In the genomic region with DNA sequence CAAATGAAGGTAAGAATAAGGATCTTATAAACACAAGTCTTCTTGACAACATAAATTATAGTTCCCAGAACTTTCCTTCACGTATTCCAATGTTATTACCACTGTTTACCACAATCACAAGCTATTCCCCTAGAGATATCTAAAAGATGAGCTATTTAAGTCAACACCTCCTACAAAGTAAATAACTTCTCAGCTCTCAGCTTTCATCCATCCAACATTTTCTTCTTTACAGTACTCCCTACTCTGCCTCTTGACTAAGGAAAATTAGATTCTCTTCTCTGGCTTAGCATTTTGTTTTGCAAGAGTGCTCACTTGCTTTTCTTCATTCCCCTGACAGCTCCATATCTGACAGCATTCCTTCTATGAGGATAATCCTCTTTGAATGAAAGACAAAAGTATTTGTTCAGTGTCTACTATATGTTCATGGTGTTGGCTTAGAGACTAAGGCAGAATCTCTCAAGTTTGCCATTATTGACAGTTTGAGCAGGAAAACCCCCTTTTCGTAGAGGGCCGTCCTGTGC, we compare ENCODE assay signal across 24 cellular contexts.
"Had no signal": no experiment of that assay in that cellular context is flagged by ENCODE, and none has a peak within 500 bp of the region (broad histone marks: within the 10 kb centered on the region; RNA-seq: fewer than 3 reads in every experiment).

No MANE protein-coding gene starts in this region.

- H3K4me1 Mint-ChIP-seq: central memory CD8-positive, alpha-beta T cell; stimulated activated naive CD8-positive, alpha-beta T cell treated with anti-CD3 and anti-CD28 coated beads, Interleukin-15, amount 100 ng/mL, for 72 hours had no signal

- H3K4me3 Mint-ChIP-seq: activated CD8-positive, alpha-beta T cell treated with anti-CD3 and anti-CD28 coated beads, Interleukin-2, amount 10 ng/mL, durations not matched to agents 7 days and 5 days; activated naive CD4-positive, alpha-beta T cell treated with anti-CD3 and anti-CD28 coated beads for 36 hours; activated T-cell treated with anti-CD3 and anti-CD28 coated beads, Interleukin-2, amount 50 U/mL, for 24 hours; central memory CD8-positive, alpha-beta T cell; nephron progenitor cell; stimulated activated naive CD8-positive, alpha-beta T cell treated with anti-CD3 and anti-CD28 coated beads, Interleukin-15, amount 100 ng/mL, for 72 hours; WTC11 had no signal

- H3K36me3 Mint-ChIP-seq: WTC11 had no signal

- H3K27me3 ChIP-seq: colonic mucosa, suprapubic skin, transverse colon, vagina had no signal

- H3K4me3 ChIP-seq: colonic mucosa, suprapubic skin, transverse colon, vagina had no signal

- H3K27ac Mint-ChIP-seq: activated CD8-positive, alpha-beta T cell treated with anti-CD3 and anti-CD28 coated beads, Interleukin-2, amount 10 ng/mL, durations not matched to agents 7 days and 5 days; activated naive CD4-positive, alpha-beta T cell treated with anti-CD3 and anti-CD28 coated beads for 36 hours; activated T-cell treated with anti-CD3 and anti-CD28 coated beads, Interleukin-2, amount 50 U/mL, for 24 hours; activated T-helper 2 cell treated with anti-CD3 and anti-CD28 coated beads, Interferon-gamma antibody, Interleukin-2, Interleukin-4, amounts not matched to agents 10 μg/mL and 5 μg/mL and 100 μg/mL, durations not matched to agents 14 hours and 24 hours and 36 hours; nephron progenitor cell; stimulated activated naive CD8-positive, alpha-beta T cell treated with anti-CD3 and anti-CD28 coated beads, Interleukin-15, amount 100 ng/mL, for 72 hours; WTC11 had no signal

- ATAC-seq: activated CD8-positive, alpha-beta T cell treated with anti-CD3 and anti-CD28 coated beads, Interleukin-2, amount 10 ng/mL, durations not matched to agents 7 days and 5 days; left colon; stimulated activated naive CD8-positive, alpha-beta T cell treated with anti-CD3 and anti-CD28 coated beads, Interleukin-15, amount 100 ng/mL, for 72 hours; WTC11 had no signal

- DNase-seq: activated CD4-positive, alpha-beta T cell treated with anti-CD3 and anti-CD28 coated beads for 48 hours; activated CD8-positive, alpha-beta T cell treated with anti-CD3 and anti-CD28 coated beads, Interleukin-2, amount 10 ng/mL, durations not matched to agents 7 days and 5 days; activated naive CD4-positive, alpha-beta T cell treated with anti-CD3 and anti-CD28 coated beads for 36 hours; activated T-cell treated with anti-CD3 and anti-CD28 coated beads, Interleukin-2, amount 50 U/mL, for 24 hours; aorta; colonic mucosa; erythroblast; hypothalamus; islet precursor cell; left colon; mammary epithelial cell; nephron progenitor cell; nucleus accumbens; retina; small intestine; stimulated activated CD4-positive, alpha-beta T cell treated with anti-CD3 and anti-CD28 coated beads, Interleukin-15, amount 100 ng/mL, for 24 hours; stimulated activated CD4-positive, alpha-beta T cell treated with anti-CD3 and anti-CD28 coated beads, Interleukin-2, amount 100 ng/mL, for 48 hours; stimulated activated naive CD8-positive, alpha-beta T cell treated with anti-CD3 and anti-CD28 coated beads, Interleukin-15, amount 100 ng/mL, for 72 hours; transverse colon had no signal

- H3K27ac ChIP-seq: colonic mucosa, suprapubic skin, transverse colon, vagina had no signal

- FAIRE-seq: small intestine had no signal

- H3K36me3 ChIP-seq: colonic mucosa, suprapubic skin, transverse colon, vagina had no signal

- H3K9me3 Mint-ChIP-seq: central memory CD8-positive, alpha-beta T cell; nephron progenitor cell; WTC11 had no signal

- H3K9me3 ChIP-seq: colonic mucosa, suprapubic skin, transverse colon, vagina had no signal

- H3K4me1 ChIP-seq: colonic mucosa, suprapubic skin had no signal
